In the genomic region with DNA sequence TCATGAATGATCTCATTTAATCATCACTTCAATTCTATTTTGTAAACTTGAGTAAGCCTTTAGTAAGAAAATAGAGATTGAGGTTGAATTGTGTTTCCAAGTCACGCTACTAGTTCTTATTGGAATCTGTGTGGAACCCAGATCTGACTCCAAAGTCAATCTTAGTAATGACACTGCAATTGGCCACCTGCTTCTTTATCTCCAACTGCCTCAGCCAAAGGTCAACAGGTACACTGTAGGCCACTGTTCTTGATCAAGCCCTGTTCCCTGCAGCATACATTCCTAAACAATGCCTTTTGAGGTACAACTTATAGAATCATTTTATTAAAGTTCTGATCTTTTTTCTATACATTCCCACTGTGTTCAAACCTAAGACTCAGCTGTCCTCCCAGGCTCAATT, we compare ENCODE assay signal across 38 cellular contexts. TPM values are rescaled to one million over a fixed set of nuclear protein-coding genes. Genes with fewer than 3 reads are reported as not detected.
"Had no signal": no experiment of that assay in that cellular context is flagged by ENCODE, and none has a peak within 500 bp of the region (broad histone marks: within the 10 kb centered on the region; RNA-seq: fewer than 3 reads in every experiment).

No MANE protein-coding gene starts in this region.

- H3K27me3 ChIP-seq: adrenal gland, breast epithelium, cardiac muscle cell, colonic mucosa, esophagus squamous epithelium, gastroesophageal sphincter had no signal

- H3K4me1 ChIP-seq: adrenal gland, breast epithelium, colonic mucosa, esophagus squamous epithelium had no signal

- H3K4me3 ChIP-seq: adrenal gland, breast epithelium, cardiac muscle cell, colonic mucosa, esophagus squamous epithelium, gastroesophageal sphincter had no signal

- H3K4me1 Mint-ChIP-seq: activated CD4-positive, alpha-beta T cell treated with anti-CD3 and anti-CD28 coated beads for 36 hours; activated CD4-positive, alpha-beta T cell treated with anti-CD3 and anti-CD28 coated beads, Interleukin-2, amount 10 ng/mL, durations not matched to agents 24 days and 14 days; activated CD8-positive, alpha-beta memory T cell treated with anti-CD3 and anti-CD28 coated beads, Interleukin-2, amount 10 ng/mL, durations not matched to agents 7 days and 5 days; activated naive CD4-positive, alpha-beta T cell treated with anti-CD3 and anti-CD28 coated beads, Interleukin-2, amount 50 U/mL, for 24 hours; activated naive CD8-positive, alpha-beta T cell treated with anti-CD3 and anti-CD28 coated beads for 36 hours; activated naive CD8-positive, alpha-beta T cell treated with anti-CD3 and anti-CD28 coated beads, Interleukin-2, amount 50 U/mL, for 24 hours; brain; T-helper 17 cell had no signal

- H3K27me3 Mint-ChIP-seq: activated CD4-positive, alpha-beta T cell treated with anti-CD3 and anti-CD28 coated beads, Interleukin-2, amount 10 ng/mL, durations not matched to agents 24 days and 14 days; T-helper 17 cell had no signal

- H3K27ac Mint-ChIP-seq: activated CD4-positive, alpha-beta memory T cell treated with anti-CD3 and anti-CD28 coated beads for 36 hours; activated CD4-positive, alpha-beta T cell treated with anti-CD3 and anti-CD28 coated beads for 36 hours; activated CD4-positive, alpha-beta T cell treated with anti-CD3 and anti-CD28 coated beads, Interleukin-2, amount 10 ng/mL, durations not matched to agents 24 days and 14 days; activated CD8-positive, alpha-beta memory T cell treated with anti-CD3 and anti-CD28 coated beads, Interleukin-2, amount 10 ng/mL, durations not matched to agents 7 days and 5 days; activated CD8-positive, alpha-beta T cell treated with anti-CD3 and anti-CD28 coated beads, Interleukin-2, amount 10 ng/mL, durations not matched to agents 7 days and 5 days; activated naive CD4-positive, alpha-beta T cell treated with anti-CD3 and anti-CD28 coated beads for 36 hours; activated naive CD4-positive, alpha-beta T cell treated with anti-CD3 and anti-CD28 coated beads, Interleukin-2, amount 50 U/mL, for 24 hours; activated naive CD8-positive, alpha-beta T cell treated with anti-CD3 and anti-CD28 coated beads for 36 hours; activated naive CD8-positive, alpha-beta T cell treated with anti-CD3 and anti-CD28 coated beads, Interleukin-2, amount 50 U/mL, for 24 hours; activated T-helper 1 cell treated with anti-CD3 and anti-CD28 coated beads, Interleukin-12 subunit alpha, Interleukin-12 subunit beta, Interleukin-2, Interleukin-4 antibody, amounts not matched to agents 30 ng/mL and 10 ng/mL and 1 ng/mL, durations not matched to agents 14 hours and 24 hours and 36 hours; activated T-helper 2 cell treated with anti-CD3 and anti-CD28 coated beads, Interferon-gamma antibody, Interleukin-2, Interleukin-4, amounts not matched to agents 10 μg/mL and 5 μg/mL and 100 μg/mL, durations not matched to agents 14 hours and 24 hours and 36 hours; brain; T-helper 17 cell; T-helper 2 cell treated with Interferon-gamma antibody and Interleukin-4, amounts not matched to agents 5 μg/mL and 100 μg/mL, for 36 hours had no signal

- H3K36me3 Mint-ChIP-seq: activated CD8-positive, alpha-beta memory T cell treated with anti-CD3 and anti-CD28 coated beads, Interleukin-2, amount 10 ng/mL, durations not matched to agents 7 days and 5 days; activated naive CD4-positive, alpha-beta T cell treated with anti-CD3 and anti-CD28 coated beads, Interleukin-2, amount 50 U/mL, for 24 hours; activated naive CD8-positive, alpha-beta T cell treated with anti-CD3 and anti-CD28 coated beads for 36 hours; brain had no signal

- H3K27ac ChIP-seq: adrenal gland, breast epithelium, cardiac muscle cell, colonic mucosa, epithelial cell of prostate, esophagus squamous epithelium, gastroesophageal sphincter had no signal

- DNase-seq: activated CD4-positive, alpha-beta memory T cell treated with anti-CD3 and anti-CD28 coated beads for 36 hours; activated CD4-positive, alpha-beta T cell treated with anti-CD3 and anti-CD28 coated beads for 36 hours; activated CD4-positive, alpha-beta T cell treated with anti-CD3 and anti-CD28 coated beads, Interleukin-2, amount 10 ng/mL, durations not matched to agents 24 days and 14 days; activated CD4-positive, CD25-positive, alpha-beta regulatory T cell; activated CD4-positive, CD25-positive, alpha-beta regulatory T cell treated with anti-CD3 and anti-CD28 coated beads, Interleukin-2, amount 50 U/mL, for 72 hours; activated CD8-positive, alpha-beta memory T cell treated with anti-CD3 and anti-CD28 coated beads, Interleukin-2, amount 10 ng/mL, durations not matched to agents 7 days and 5 days; activated CD8-positive, alpha-beta memory T cell treated with anti-CD3 and anti-CD28 coated beads, Interleukin-2, amount 50 U/mL, for 4 hours; activated CD8-positive, alpha-beta T cell treated with anti-CD3 and anti-CD28 coated beads, Interleukin-2, amount 10 ng/mL, durations not matched to agents 7 days and 5 days; activated effector memory CD4-positive, alpha-beta T cell treated with anti-CD3 and anti-CD28 coated beads, Interleukin-2, amount 50 U/mL, for 16 hours; activated naive CD4-positive, alpha-beta T cell treated with anti-CD3 and anti-CD28 coated beads for 36 hours; activated naive CD8-positive, alpha-beta T cell treated with anti-CD3 and anti-CD28 coated beads for 36 hours; activated naive CD8-positive, alpha-beta T cell treated with anti-CD3 and anti-CD28 coated beads, Interleukin-2, amount 50 U/mL, for 24 hours; activated T-cell treated with anti-CD3 and anti-CD28 coated beads, Interleukin-2, amount 50 U/mL, for 1 hour; activated T-cell treated with anti-CD3 and anti-CD28 coated beads, Interleukin-2, amount 50 U/mL, for 48 hours; adrenal gland; amygdala; aorta; central memory CD4-positive, alpha-beta T cell; cerebellar nuclear complex; colonic mucosa; effector CD8-positive, alpha-beta T cell; esophagus squamous epithelium; foreskin melanocyte; T-helper 1 cell; T-helper 17 cell; T1000 had no signal

- H3K36me3 ChIP-seq: adrenal gland, breast epithelium, cardiac muscle cell, colonic mucosa, esophagus squamous epithelium, gastroesophageal sphincter had no signal

- H3K4me3 Mint-ChIP-seq: activated CD4-positive, alpha-beta memory T cell treated with anti-CD3 and anti-CD28 coated beads for 36 hours; activated CD4-positive, alpha-beta T cell treated with anti-CD3 and anti-CD28 coated beads for 36 hours; activated CD4-positive, alpha-beta T cell treated with anti-CD3 and anti-CD28 coated beads, Interleukin-2, amount 10 ng/mL, durations not matched to agents 24 days and 14 days; activated CD8-positive, alpha-beta memory T cell treated with anti-CD3 and anti-CD28 coated beads, Interleukin-2, amount 10 ng/mL, durations not matched to agents 7 days and 5 days; activated CD8-positive, alpha-beta T cell treated with anti-CD3 and anti-CD28 coated beads, Interleukin-2, amount 10 ng/mL, durations not matched to agents 7 days and 5 days; activated naive CD4-positive, alpha-beta T cell treated with anti-CD3 and anti-CD28 coated beads for 36 hours; activated naive CD4-positive, alpha-beta T cell treated with anti-CD3 and anti-CD28 coated beads, Interleukin-2, amount 50 U/mL, for 24 hours; activated naive CD8-positive, alpha-beta T cell treated with anti-CD3 and anti-CD28 coated beads for 36 hours; activated naive CD8-positive, alpha-beta T cell treated with anti-CD3 and anti-CD28 coated beads, Interleukin-2, amount 50 U/mL, for 24 hours; activated T-helper 1 cell treated with anti-CD3 and anti-CD28 coated beads, Interleukin-12 subunit alpha, Interleukin-12 subunit beta, Interleukin-2, Interleukin-4 antibody, amounts not matched to agents 30 ng/mL and 10 ng/mL and 1 ng/mL, durations not matched to agents 14 hours and 24 hours and 36 hours; brain; T-helper 17 cell; T-helper 2 cell treated with Interferon-gamma antibody and Interleukin-4, amounts not matched to agents 5 μg/mL and 100 μg/mL, for 36 hours had no signal

- H3K9me3 ChIP-seq: adrenal gland, colonic mucosa had no signal

- H3K9me3 Mint-ChIP-seq: activated naive CD4-positive, alpha-beta T cell treated with anti-CD3 and anti-CD28 coated beads, Interleukin-2, amount 50 U/mL, for 24 hours had no signal

- ATAC-seq: activated CD4-positive, alpha-beta T cell treated with anti-CD3 and anti-CD28 coated beads for 36 hours; activated CD8-positive, alpha-beta memory T cell treated with anti-CD3 and anti-CD28 coated beads, Interleukin-2, amount 10 ng/mL, durations not matched to agents 7 days and 5 days; activated CD8-positive, alpha-beta T cell treated with anti-CD3 and anti-CD28 coated beads, Interleukin-2, amount 10 ng/mL, durations not matched to agents 7 days and 5 days; activated naive CD8-positive, alpha-beta T cell treated with anti-CD3 and anti-CD28 coated beads, Interleukin-2, amount 50 U/mL, for 24 hours; gastroesophageal sphincter; T-helper 17 cell had no signal

RNA-seq across cellular contexts. Expression of gene CXCL13, which starts 45.5 kb away (rescaled TPM):
- total RNA-seq: activated CD8-positive, alpha-beta memory T cell treated with anti-CD3 and anti-CD28 coated beads, Interleukin-2, amount 10 ng/mL, durations not matched to agents 7 days and 5 days; activated CD8-positive, alpha-beta T cell treated with anti-CD3 and anti-CD28 coated beads, Interleukin-2, amount 10 ng/mL, durations not matched to agents 7 days and 5 days; activated naive CD8-positive, alpha-beta T cell treated with anti-CD3 and anti-CD28 coated beads for 36 hours; adrenal gland; aorta; cardiac muscle cell; dermis microvascular lymphatic vessel endothelial cell; endothelial cell of umbilical vein; fibroblast of lung; gastroesophageal sphincter; T-helper 17 cell had no signal
- polyA plus RNA-seq: cardiac muscle cell, endothelial cell of umbilical vein, fibroblast of lung had no signal
